ENCODE assay signal across 23 cellular contexts in the genomic region with DNA sequence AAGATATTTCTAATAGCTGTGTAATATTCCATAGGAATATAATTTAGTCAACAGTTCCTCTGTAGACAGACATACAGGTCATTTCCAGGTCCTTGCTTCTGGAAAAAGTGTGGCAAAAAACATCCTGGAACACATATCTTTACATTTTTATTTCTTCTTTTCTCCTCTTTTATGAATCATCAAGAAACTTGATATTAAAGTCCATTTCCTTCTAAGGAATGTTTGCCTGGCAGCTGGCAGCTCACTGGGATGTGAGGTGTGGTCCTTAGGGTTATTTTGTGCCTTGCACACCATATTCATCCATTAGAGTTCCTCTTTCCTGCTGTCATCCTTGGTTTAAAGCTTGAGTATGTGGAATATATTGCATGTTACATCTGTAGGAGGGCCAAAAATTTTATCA.
DNase-seq lines count a peak whose midpoint lies in the region; TF ChIP-seq lines count a peak whose summit lies in the region.
"Had no signal": no experiment of that assay in that cellular context is flagged by ENCODE, and none has a peak within 500 bp of the region (broad histone marks: within the 10 kb centered on the region; RNA-seq: fewer than 3 reads in every experiment).

No MANE protein-coding gene starts in this region.

- no peaks in the 10 kb centered on the region for H3K27me3 ChIP-seq in brain microvascular endothelial cell (replicated peaks)
- no peaks in the 10 kb centered on the region for H3K27me3 ChIP-seq in effector memory CD4-positive, alpha-beta T cell (replicated peaks; ENCODE audit: control insufficient read depth, insufficient read depth, low read length, poor library complexity, severe bottlenecking)
- H3K27me3 ChIP-seq: body of pancreas, foreskin keratinocyte had no signal

- intact Hi-C loops in MCF 10A (cut with micrococcal nuclease), result no loop called here

- no peaks in the 10 kb centered on the region for H3K9me3 Mint-ChIP-seq in MCF 10A (ENCODE audit: unreplicated experiment)
- H3K9me3 Mint-ChIP-seq: activated naive CD4-positive, alpha-beta T cell treated with anti-CD3 and anti-CD28 coated beads, Interleukin-2, amount 50 U/mL, for 24 hours; CD4-positive, CD25-positive, alpha-beta regulatory T cell; effector memory CD8-positive, alpha-beta T cell; WTC11 had no signal

- no peaks in the 10 kb centered on the region for H3K27me3 Mint-ChIP-seq in MCF 10A (ENCODE audit: insufficient read depth, unreplicated experiment)
- H3K27me3 Mint-ChIP-seq: activated naive CD4-positive, alpha-beta T cell treated with anti-CD3 and anti-CD28 coated beads, Interleukin-2, amount 50 U/mL, for 24 hours; CD4-positive, CD25-positive, alpha-beta regulatory T cell; effector memory CD8-positive, alpha-beta T cell had no signal

- H3K4me3 Mint-ChIP-seq in MCF 10A (ENCODE audit: unreplicated experiment), result no peak overlapping the region
- H3K4me3 Mint-ChIP-seq: activated naive CD4-positive, alpha-beta T cell treated with anti-CD3 and anti-CD28 coated beads, Interleukin-2, amount 50 U/mL, for 24 hours; CD4-positive, CD25-positive, alpha-beta regulatory T cell; effector memory CD8-positive, alpha-beta T cell; WTC11 had no signal

- H3K36me3 ChIP-seq in brain microvascular endothelial cell (replicated peaks), result peaks cover 5% of the 10 kb centered on the region
- no peaks in the 10 kb centered on the region for H3K36me3 ChIP-seq in effector memory CD4-positive, alpha-beta T cell (ENCODE audit: control insufficient read depth, insufficient read depth, low read length)
- H3K36me3 ChIP-seq: thoracic aorta had no signal

- H3K4me1 ChIP-seq in effector memory CD4-positive, alpha-beta T cell (ENCODE audit: control insufficient read depth, insufficient read depth, low read length, poor library complexity, severe bottlenecking), result no peaks in the 10 kb centered on the region

- in situ Hi-C loops in brain microvascular endothelial cell (cut with HindIII; ENCODE audit: low pct_ligation_motif_present, low sequenced_read_pairs), result no loop called here

- no TSS peak for BruUV-seq in MCF 10A (replicated peaks; lab: Mats Ljungman, UMichigan)

- DNase-seq in A172 (ENCODE audit: low spot score) (peak; percentile 31), HT1080 (ENCODE audit: low read depth) (peak; percentile 37), brain microvascular endothelial cell (peak; percentile 15), fibroblast of the aortic adventitia (ENCODE audit: low read depth) (peak; percentile 70), MCF 10A (ENCODE audit: unreplicated experiment) (no peak), hypothalamus (lab: John Stamatoyannopoulos, UW) (no peak), germinal center (ENCODE audit: low spot score) (no peak)
- no peak for DNase-seq in effector memory CD4-positive, alpha-beta T cell
- DNase-seq: activated T-cell treated with anti-CD3 and anti-CD28 coated beads, Interleukin-2, amount 50 U/mL, for 48 hours; body of pancreas; CD4-positive, CD25-positive, alpha-beta regulatory T cell; effector memory CD8-positive, alpha-beta T cell; foreskin keratinocyte; GOT3; midbrain; NCI-H2029; NCI-H510A treated with DMSO at 0.1 percent for 48 hours; SHP77 treated with DMSO at 0.1 percent for 48 hours; stimulated activated CD4-positive, alpha-beta T cell treated with anti-CD3 and anti-CD28 coated beads, Interleukin-12 subunit alpha, Interleukin-12 subunit beta, amount 100 ng/mL, for 4 hours had no signal

- no peak for TF ChIP-seq CTCF in brain microvascular endothelial cell (IDR thresholded peaks at IDR 0.05; ENCODE audit: low read depth, low read length, missing control alignments)
- no peak for TF ChIP-seq CTCF in fibroblast of the aortic adventitia (IDR thresholded peaks at IDR 0.05; ENCODE audit: insufficient read depth, low read length)
- TF ChIP-seq CTCF in MCF 10A (IDR thresholded peaks at IDR 0.05; ENCODE audit: unreplicated experiment), result no peak

- POLR2A ChIA-PET in MCF 10A (lab: Yijun Ruan, JAX), result interaction anchor here (0.9 to 1.5 kb wide), 2 partner anchors 8 to 26 kb away, joined by 3 to 5 read pairs; no protein-coding TSS in a partner anchor

- H3K36me3 Mint-ChIP-seq in MCF 10A (ENCODE audit: insufficient read depth, unreplicated experiment), result no peaks in the 10 kb centered on the region
- H3K36me3 Mint-ChIP-seq: WTC11 had no signal

- H3K9me3 ChIP-seq in effector memory CD4-positive, alpha-beta T cell (ENCODE audit: control insufficient read depth, low read length), result no peaks in the 10 kb centered on the region
- H3K9me3 ChIP-seq: body of pancreas, thoracic aorta had no signal

- H3K27ac Mint-ChIP-seq in MCF 10A (ENCODE audit: low read depth, unreplicated experiment), result no peak overlapping the region
- H3K27ac Mint-ChIP-seq: activated naive CD4-positive, alpha-beta T cell treated with anti-CD3 and anti-CD28 coated beads, Interleukin-2, amount 50 U/mL, for 24 hours; CD4-positive, CD25-positive, alpha-beta regulatory T cell; effector memory CD8-positive, alpha-beta T cell; WTC11 had no signal

- CTCF ChIA-PET in MCF 10A (lab: Yijun Ruan, JAX), result interaction anchor here (0.7 to 1.5 kb wide), 5 partner anchors 12 to 240 kb away, joined by 3 to 4 read pairs (median 3); no protein-coding TSS in a partner anchor

- H3K4me3 ChIP-seq in brain microvascular endothelial cell (ENCODE audit: low read depth, low read length), result no peak overlapping the region
- no peak overlapping the region for H3K4me3 ChIP-seq in fibroblast of the aortic adventitia (ENCODE audit: low read depth, low read length)
- H3K4me3 ChIP-seq in effector memory CD4-positive, alpha-beta T cell (ENCODE audit: insufficient read depth, low read depth, low read length, poor library complexity, severe bottlenecking), result no peak overlapping the region
- H3K4me3 ChIP-seq: body of pancreas, thoracic aorta had no signal

- no peak overlapping the region for H3K27ac ChIP-seq in brain microvascular endothelial cell
- H3K27ac ChIP-seq in effector memory CD4-positive, alpha-beta T cell (ENCODE audit: insufficient read depth, low read length, poor library complexity, severe bottlenecking), result no peak overlapping the region
- H3K27ac ChIP-seq: 22Rv1, body of pancreas, foreskin keratinocyte had no signal

- H3K4me1 Mint-ChIP-seq in MCF 10A (ENCODE audit: insufficient read depth, unreplicated experiment), result peaks cover 26% of the 10 kb centered on the region

Comparison
In these comparisons a context has a peak if more than half of its experiments do, and no peak if none do; other contexts are left out.
1. DNase-seq: peak in A172 (single experiment), HT1080 (single experiment), brain microvascular endothelial cell (single experiment) and fibroblast of the aortic adventitia (single experiment); none in MCF 10A (single experiment), hypothalamus (0 of 51), germinal center (single experiment) and effector memory CD4-positive, alpha-beta T cell (0 of 3).